36 cellular contexts compared by ENCODE assay signal in genomic region chr4:34771632-34772031, GRCh38.
"Had no signal": no experiment of that assay in that cellular context is flagged by ENCODE, and none has a peak within 500 bp of the region (broad histone marks: within the 10 kb centered on the region; RNA-seq: fewer than 3 reads in every experiment).

No MANE protein-coding gene starts in this region.

- DNase-seq: activated CD4-positive, alpha-beta memory T cell treated with anti-CD3 and anti-CD28 coated beads, Interleukin-2, amount 10 ng/mL, durations not matched to agents 7 days and 5 days; activated CD4-positive, alpha-beta T cell treated with anti-CD3 and anti-CD28 coated beads for 1 hour; activated CD4-positive, alpha-beta T cell treated with anti-CD3 and anti-CD28 coated beads for 48 hours; activated CD4-positive, CD25-positive, alpha-beta regulatory T cell; activated CD8-positive, alpha-beta memory T cell treated with anti-CD3 and anti-CD28 coated beads for 24 hours; activated CD8-positive, alpha-beta memory T cell treated with anti-CD3 and anti-CD28 coated beads, Interleukin-2, amount 10 ng/mL, durations not matched to agents 7 days and 5 days; activated CD8-positive, alpha-beta memory T cell treated with anti-CD3 and anti-CD28 coated beads, Interleukin-2, amount 50 U/mL, for 48 hours; activated effector memory CD4-positive, alpha-beta T cell treated with Interleukin-2 at 50 U/mL for 16 hours; activated naive CD4-positive, alpha-beta T cell treated with anti-CD3 and anti-CD28 coated beads, Interleukin-2, amount 10 ng/mL, durations not matched to agents 7 days and 5 days; activated naive CD8-positive, alpha-beta T cell treated with anti-CD3 and anti-CD28 coated beads, Interleukin-2, amount 50 U/mL, for 24 hours; activated T-cell treated with anti-CD3 and anti-CD28 coated beads, Interleukin-2, amount 50 U/mL, for 48 hours; anterior cingulate cortex; caudate nucleus; Kasumi-1; KG1; MG63; NCI-H1048; NCI-H1105 treated with DMSO at 0.1 percent for 48 hours; NCI-H1436; NCI-H1694; NCI-H1930; NCI-H2081 treated with DMSO at 0.1 percent for 48 hours; NCI-H226; NCI-H524 treated with DMSO at 0.1 percent for 48 hours; PC-9; SIG-M5; SW 1271; T-helper 1 cell; T-helper 2 cell; T-helper 9 cell had no signal

- H2AFZ ChIP-seq: PC-9 had no signal

- H3K36me3 ChIP-seq: MG63 had no signal

- ATAC-seq: activated CD8-positive, alpha-beta memory T cell treated with anti-CD3 and anti-CD28 coated beads, Interleukin-2, amount 10 ng/mL, durations not matched to agents 7 days and 5 days; activated naive CD8-positive, alpha-beta T cell treated with anti-CD3 and anti-CD28 coated beads, Interleukin-2, amount 50 U/mL, for 24 hours; Right ventricle myocardium inferior; SK-N-SH treated with all-trans-retinoic acid at 6 μM for 48 hours had no signal

- H3K4me2 ChIP-seq: PC-9 had no signal

- FAIRE-seq: bronchial epithelial cell, RCC 7860 had no signal

- H3K4me3 ChIP-seq: MG63, PC-9 had no signal

- H3K27ac ChIP-seq: PC-9, RWPE1, VCaP had no signal

- H3K9me3 ChIP-seq: MG63 had no signal

- H3K27me3 ChIP-seq: MG63 had no signal
